ENCODE assay signal across 24 cellular contexts in the genomic region with DNA sequence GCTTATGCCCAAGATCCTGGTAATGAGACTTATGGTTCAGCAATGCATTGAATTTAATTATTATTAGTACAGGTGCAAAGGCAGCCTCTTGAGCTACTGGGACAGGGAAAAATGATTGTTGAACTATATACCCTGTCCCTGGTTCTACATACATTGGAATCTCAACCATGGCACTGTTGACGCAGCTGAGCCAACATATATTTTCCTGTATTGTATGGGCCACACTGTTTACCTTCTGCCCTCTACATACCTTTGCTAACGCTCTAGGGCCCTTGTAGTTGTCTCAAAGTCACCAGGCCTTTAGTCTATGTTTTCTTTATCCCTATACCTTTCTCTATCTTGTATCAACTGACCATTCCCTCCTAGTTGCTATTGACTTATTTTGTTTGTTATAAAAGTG. TPM values are rescaled to one million over a fixed set of nuclear protein-coding genes. Genes with fewer than 3 reads are reported as not detected.
A peak's percentile ranks its signal among the peaks of the same experiment; 100 is the strongest.
DNase-seq lines count a peak whose midpoint lies in the region; ATAC-seq and TF ChIP-seq lines count a peak whose summit lies in the region.
"Had no signal": no experiment of that assay in that cellular context is flagged by ENCODE, and none has a peak within 500 bp of the region (broad histone marks: within the 10 kb centered on the region; RNA-seq: fewer than 3 reads in every experiment).

No MANE protein-coding gene starts in this region.

- H3K4me1 Mint-ChIP-seq in mesothelial cell of epicardium = peaks cover 41% of the 10 kb centered on the region
- H3K4me1 Mint-ChIP-seq: CD4-positive, alpha-beta memory T cell had no signal

- peak; percentile 70 for DNase-seq in NCI-H510A treated with DMSO at 0.1 percent for 48 hours (lab: John Stamatoyannopoulos, UW)
- no peak for DNase-seq in NCI-H510A (lab: John Stamatoyannopoulos, UW)
- peak; percentile 74 for DNase-seq in COLO668 (lab: John Stamatoyannopoulos, UW; ENCODE audit: unreplicated experiment)
- peak; percentile 18 for DNase-seq in NCI-H146 treated with DMSO at 0.1 percent for 48 hours (lab: John Stamatoyannopoulos, UW; ENCODE audit: unreplicated experiment)
- no peak for DNase-seq in mesothelial cell of epicardium (ENCODE audit: low spot score in 2 of 2, unreplicated experiment in 2 of 2)
- DNase-seq in effector CD4-positive, alpha-beta T cell = no peak
- no peak for DNase-seq in stimulated activated CD4-positive, alpha-beta T cell treated with anti-CD3 and anti-CD28 coated beads, Interleukin-4, amount 100 ng/mL, for 1 hour
- DNase-seq: 8988T; Calu3; CD4-positive, alpha-beta memory T cell; DMS79; H9; HFFc6; KBM-7; MV-4-11; NCI-H1105 treated with DMSO at 0.1 percent for 48 hours; NCI-H1694 treated with DMSO at 0.1 percent for 48 hours; NCI-H2081 treated with DMSO at 0.1 percent for 48 hours; NCI-H446; NCI-H774; NK-92 treated with Interleukin-12 subunit alpha and Interleukin-12 subunit beta, amount 100 ng/mL, for 24 hours; T-helper 1 cell had no signal

- TF ChIP-seq CTCF in mesothelial cell of epicardium (IDR thresholded peaks at IDR 0.05; ENCODE audit: unreplicated experiment) = no peak

- peak overlapping the region; percentile 42 for H3K27ac Mint-ChIP-seq in mesothelial cell of epicardium
- H3K27ac Mint-ChIP-seq: CD4-positive, alpha-beta memory T cell; H9; HFFc6 had no signal

- H3K4me3 Mint-ChIP-seq in mesothelial cell of epicardium = no peak overlapping the region
- H3K4me3 Mint-ChIP-seq: CD4-positive, alpha-beta memory T cell; H9; HFFc6 had no signal

- peaks cover 12% of the 10 kb centered on the region for H3K36me3 Mint-ChIP-seq in mesothelial cell of epicardium
- H3K36me3 Mint-ChIP-seq: CD4-positive, alpha-beta memory T cell had no signal

- no peak for ATAC-seq in GM21528 (IDR thresholded peaks at IDR 0.05; ENCODE audit: low FRiP score, unreplicated experiment)

- H3K27me3 Mint-ChIP-seq in mesothelial cell of epicardium (ENCODE audit: low read depth) = no peaks in the 10 kb centered on the region

- H3K9me3 Mint-ChIP-seq in mesothelial cell of epicardium = no peaks in the 10 kb centered on the region
- H3K9me3 Mint-ChIP-seq: CD4-positive, alpha-beta memory T cell; H9; HFFc6 had no signal

RNA-seq across cellular contexts. Expression of a gene that starts 22.6 kb away (rescaled TPM):
- total RNA-seq in mesothelial cell of epicardium = 24.4 to 30.9 TPM (median 28.5 TPM) in 3 replicates
- total RNA-seq: CD4-positive, alpha-beta memory T cell had no signal

RNA-seq across cellular contexts. Expression of a gene that starts 33.8 kb away (rescaled TPM):
- total RNA-seq in mesothelial cell of epicardium = 0.44 to 0.45 TPM in 2 of 3 replicates, not detected in the other
- total RNA-seq: Calu3; CD4-positive, alpha-beta memory T cell; H9; HFFc6; SJSA1 had no signal

Comparison
In these comparisons a context has a peak if more than half of its experiments do, and no peak if none do; other contexts are left out.
1. DNase-seq: peak in NCI-H510A treated with DMSO at 0.1 percent for 48 hours (single experiment), COLO668 (single experiment) and NCI-H146 treated with DMSO at 0.1 percent for 48 hours (single experiment); none in NCI-H510A (single experiment), mesothelial cell of epicardium (0 of 2), effector CD4-positive, alpha-beta T cell (single experiment) and stimulated activated CD4-positive, alpha-beta T cell treated with anti-CD3 and anti-CD28 coated beads, Interleukin-4, amount 100 ng/mL, for 1 hour (single experiment).